24 cellular contexts compared by ENCODE assay signal in genomic region chr6:31879901-31880300, GRCh38. TPM values are rescaled to one million over a fixed set of nuclear protein-coding genes. Genes with fewer than 3 reads are reported as not detected.
DNase-seq lines count a peak whose midpoint lies in the region; ATAC-seq and TF ChIP-seq lines count a peak whose summit lies in the region.
"Had no signal": no experiment of that assay in that cellular context is flagged by ENCODE, and none has a peak within 500 bp of the region (broad histone marks: within the 10 kb centered on the region; RNA-seq: fewer than 3 reads in every experiment).

No MANE protein-coding gene starts in this region.

- H3K4me3 ChIP-seq in Panc1 (ENCODE audit: low read depth in 2 of 2, low read length in 2 of 2), result no peak overlapping the region
- no peak overlapping the region for H3K4me3 ChIP-seq in mucosa of stomach (ENCODE audit: low read length)
- no peak overlapping the region for H3K4me3 ChIP-seq in HAP-1
- H3K4me3 ChIP-seq: esophagus muscularis mucosa, gastroesophageal sphincter, SJCRH30, suprapubic skin had no signal

- intact Hi-C loops in Panc1 (cut with micrococcal nuclease; ENCODE audit: unreplicated experiment), result no loop called here

- POLR2A ChIA-PET in Panc1 (lab: Charles Lee), result no interaction called here

- H3K4me1 ChIP-seq in Panc1 (ENCODE audit: control insufficient read depth, insufficient read depth, low read length), result peaks cover 26% of the 10 kb centered on the region
- H3K4me1 ChIP-seq in mucosa of stomach (ENCODE audit: control insufficient read depth, insufficient read depth, low read length), result peaks cover 36% of the 10 kb centered on the region
- no peaks in the 10 kb centered on the region for H3K4me1 ChIP-seq in HAP-1
- H3K4me1 ChIP-seq: esophagus muscularis mucosa, gastroesophageal sphincter, suprapubic skin had no signal

- no peaks in the 10 kb centered on the region for H3K36me3 ChIP-seq in Panc1 (ENCODE audit: control insufficient read depth, insufficient read depth, low read length)
- H3K36me3 ChIP-seq in mucosa of stomach (ENCODE audit: control insufficient read depth, insufficient read depth, low read length), result peaks cover 7% of the 10 kb centered on the region
- peaks cover 47% of the 10 kb centered on the region for H3K36me3 ChIP-seq in HAP-1 (replicated peaks)

- H3K9me3 ChIP-seq in Panc1 (ENCODE audit: control insufficient read depth, insufficient read depth, low read depth, low read length) (no peaks in the 10 kb centered on the region), mucosa of stomach (ENCODE audit: control insufficient read depth, low read length) (no peaks in the 10 kb centered on the region), HAP-1 (no peaks in the 10 kb centered on the region)
- H3K9me3 ChIP-seq: esophagus muscularis mucosa, gastroesophageal sphincter, SJCRH30, suprapubic skin had no signal

- peak overlapping the region; percentile 99 for H3K9ac ChIP-seq in mucosa of stomach (ENCODE audit: low read length)

- DNase-seq in COLO668 (lab: John Stamatoyannopoulos, UW; ENCODE audit: unreplicated experiment) (peak; percentile 40), Panc1 (ENCODE audit: low read depth, low spot score) (no peak), HAP-1 (ENCODE audit: low spot score in 2 of 2) (no peak), HPDE6-E6E7 (ENCODE audit: extremely low spot score) (no peak)
- DNase-seq: activated CD4-positive, alpha-beta T cell treated with anti-CD3 and anti-CD28 coated beads for 48 hours; activated CD8-positive, alpha-beta memory T cell treated with anti-CD3 and anti-CD28 coated beads, Interleukin-2, amount 10 ng/mL, durations not matched to agents 7 days and 5 days; activated naive CD8-positive, alpha-beta T cell treated with anti-CD3 and anti-CD28 coated beads, Interleukin-2, amount 10 ng/mL, durations not matched to agents 7 days and 5 days; DMS79; effector memory CD4-positive, alpha-beta T cell; natural killer cell; NCI-H1930; NCI-H226; NCI-H82; OCI-M1; SJCRH30 had no signal

- TSS peak; percentile 98 for BruUV-seq in Panc1 (replicated peaks; lab: Mats Ljungman, UMichigan)

- CTCF ChIA-PET in Panc1 (lab: Charles Lee), result no interaction called here

- no peak for TF ChIP-seq CTCF in Panc1 (IDR thresholded peaks at IDR 0.05)

- in situ Hi-C loops in Panc1 (cut with HindIII; ENCODE audit: low pct_unique_long_range_greater_than_20kb, low sequenced_read_pairs) (no loop called here), HAP-1 (cut with MboI; ENCODE audit: low sequenced_read_pairs) (no loop called here)

- no peak overlapping the region for H3K27ac ChIP-seq in Panc1 (ENCODE audit: low read length)
- H3K27ac ChIP-seq: esophagus muscularis mucosa, gastroesophageal sphincter, SJCRH30, suprapubic skin had no signal

- ATAC-seq in Panc1 (no peak), HG02884 (IDR thresholded peaks at IDR 0.05; ENCODE audit: unreplicated experiment) (no peak)
- ATAC-seq: activated CD8-positive, alpha-beta memory T cell treated with anti-CD3 and anti-CD28 coated beads, Interleukin-2, amount 10 ng/mL, durations not matched to agents 7 days and 5 days; activated T-helper 17 cell treated with anti-CD3 and anti-CD28 coated beads, Interleukin-2, amount 50 U/mL, for 72 hours; gastroesophageal sphincter; natural killer cell had no signal

- H3K27me3 ChIP-seq in Panc1 (ENCODE audit: control insufficient read depth, insufficient read depth, low read length) (no peaks in the 10 kb centered on the region), mucosa of stomach (ENCODE audit: control insufficient read depth, insufficient read depth, low read length) (no peaks in the 10 kb centered on the region), HAP-1 (ENCODE audit: low read depth) (no peaks in the 10 kb centered on the region)
- H3K27me3 ChIP-seq: esophagus muscularis mucosa, gastroesophageal sphincter, SJCRH30, suprapubic skin had no signal

RNA-seq across cellular contexts. Expression of gene SLC44A4, which starts 1.1 kb away (rescaled TPM):
- 2.7 TPM for total RNA-seq in Panc1 (2021; ENCODE audit: unreplicated experiment)
- 2.6 TPM for polyA plus RNA-seq in Panc1 (2012; ENCODE audit: insufficient read length)
- total RNA-seq: activated CD8-positive, alpha-beta memory T cell treated with anti-CD3 and anti-CD28 coated beads, Interleukin-2, amount 10 ng/mL, durations not matched to agents 7 days and 5 days; activated naive CD8-positive, alpha-beta T cell treated with anti-CD3 and anti-CD28 coated beads, Interleukin-2, amount 10 ng/mL, durations not matched to agents 7 days and 5 days; chondrocyte; T-helper 1 cell treated with Interleukin-12 subunit alpha and Interleukin-12 subunit beta and Interleukin-4 antibody, amounts not matched to agents 30 ng/mL and 1 ng/mL, for 36 hours had no signal

RNA-seq across cellular contexts. Expression of gene NEU1, which starts 17.3 kb away (rescaled TPM):
- total RNA-seq in Panc1 (2021; ENCODE audit: unreplicated experiment), result 111 TPM
- 103 TPM for polyA plus RNA-seq in Panc1 (2012; ENCODE audit: insufficient read length)

RNA-seq across cellular contexts. Expression of gene EHMT2, which starts 17.6 kb away (rescaled TPM):
- 60.4 TPM for total RNA-seq in Panc1 (2021; ENCODE audit: unreplicated experiment)
- polyA plus RNA-seq in Panc1 (2012; ENCODE audit: insufficient read length), result 91.0 TPM

RNA-seq across cellular contexts. Expression of gene ZBTB12, which starts 22.0 kb away (rescaled TPM):
- total RNA-seq in Panc1 (2021; ENCODE audit: unreplicated experiment), result 9.4 TPM
- polyA plus RNA-seq in Panc1 (2012; ENCODE audit: insufficient read length), result 13.8 TPM
- polyA plus RNA-seq: CD14-positive monocyte had no signal

RNA-seq across cellular contexts. Expression of gene C2, which starts 47.6 kb away (rescaled TPM):
- 1.0 TPM for total RNA-seq in Panc1 (2021; ENCODE audit: unreplicated experiment)
- polyA plus RNA-seq in Panc1 (2012; ENCODE audit: insufficient read length), result 0.90 TPM
